ENCODE assay signal across 27 cellular contexts in the genomic region with DNA sequence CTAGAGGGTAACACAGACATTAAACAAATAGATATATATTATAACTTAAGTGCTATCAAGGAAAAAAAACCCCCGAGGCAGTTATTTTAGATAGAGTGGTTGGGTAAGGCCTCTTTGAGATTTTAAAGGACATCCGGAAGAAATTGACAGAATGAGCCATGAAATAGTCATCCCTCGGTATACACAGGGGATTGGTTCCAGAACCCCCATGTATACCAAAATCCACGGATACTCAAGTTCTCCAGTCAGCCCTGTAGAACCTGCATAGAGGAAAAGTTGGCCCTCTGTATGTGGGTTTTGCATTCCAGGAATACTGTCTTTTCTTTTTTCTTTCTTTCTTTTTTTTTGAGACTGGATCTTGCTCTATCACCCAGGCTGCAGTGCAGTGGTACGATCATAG. TPM values are rescaled to one million over a fixed set of nuclear protein-coding genes. Genes with fewer than 3 reads are reported as not detected.
"Had no signal": no experiment of that assay in that cellular context is flagged by ENCODE, and none has a peak within 500 bp of the region (broad histone marks: within the 10 kb centered on the region; RNA-seq: fewer than 3 reads in every experiment).

No MANE protein-coding gene starts in this region.

- H3K4me3 Mint-ChIP-seq: activated CD4-positive, alpha-beta memory T cell treated with anti-CD3 and anti-CD28 coated beads, Interleukin-2, amount 10 ng/mL, durations not matched to agents 7 days and 5 days had no signal

- FAIRE-seq: bronchial epithelial cell, TTC549 had no signal

- H3K27ac Mint-ChIP-seq: activated CD4-positive, alpha-beta memory T cell treated with anti-CD3 and anti-CD28 coated beads, Interleukin-2, amount 10 ng/mL, durations not matched to agents 7 days and 5 days; activated CD4-positive, alpha-beta T cell treated with anti-CD3 and anti-CD28 coated beads for 36 hours; activated naive CD8-positive, alpha-beta T cell treated with anti-CD3 and anti-CD28 coated beads, Interleukin-2, amount 50 U/mL, for 24 hours had no signal

- H3K36me3 ChIP-seq: ascending aorta, Peyer's patch had no signal

- H3K27ac ChIP-seq: ascending aorta, body of pancreas, Peyer's patch had no signal

- H3K9me3 ChIP-seq: body of pancreas, Peyer's patch had no signal

- H3K27me3 Mint-ChIP-seq: activated CD4-positive, alpha-beta memory T cell treated with anti-CD3 and anti-CD28 coated beads, Interleukin-2, amount 10 ng/mL, durations not matched to agents 7 days and 5 days; activated CD4-positive, alpha-beta T cell treated with anti-CD3 and anti-CD28 coated beads for 36 hours; activated naive CD8-positive, alpha-beta T cell treated with anti-CD3 and anti-CD28 coated beads, Interleukin-2, amount 50 U/mL, for 24 hours had no signal

- H3K4me3 ChIP-seq: ascending aorta, body of pancreas, Peyer's patch had no signal

- ATAC-seq: activated CD4-positive, alpha-beta T cell treated with anti-CD3 and anti-CD28 coated beads for 36 hours; activated naive CD8-positive, alpha-beta T cell treated with anti-CD3 and anti-CD28 coated beads, Interleukin-2, amount 50 U/mL, for 24 hours; body of pancreas had no signal

- H3K27me3 ChIP-seq: ascending aorta, body of pancreas, Peyer's patch had no signal

- DNase-seq: activated CD4-positive, alpha-beta memory T cell treated with anti-CD3 and anti-CD28 coated beads, Interleukin-2, amount 10 ng/mL, durations not matched to agents 7 days and 5 days; activated CD4-positive, alpha-beta T cell treated with anti-CD3 and anti-CD28 coated beads for 36 hours; activated CD4-positive, alpha-beta T cell treated with anti-CD3 and anti-CD28 coated beads, Interleukin-2, amount 50 U/mL, for 1 hour; activated naive CD4-positive, alpha-beta T cell treated with anti-CD3 and anti-CD28 coated beads, Interleukin-2, amount 50 U/mL, for 16 hours; activated naive CD8-positive, alpha-beta T cell treated with anti-CD3 and anti-CD28 coated beads, Interleukin-2, amount 50 U/mL, for 24 hours; activated T-cell treated with anti-CD3 and anti-CD28 coated beads for 4 hours; amniotic stem cell; body of pancreas; central memory CD4-positive, alpha-beta T cell; Karpas-422; MM.1S; NCI-H1105; NCI-H1436; NCI-H187; NCI-H2081; NCI-H510A treated with DMSO at 0.1 percent for 48 hours; NCI-H69; NK-92 treated with Interleukin-12 subunit alpha and Interleukin-12 subunit beta, amount 100 ng/mL, for 24 hours; OCI-M1; Peyer's patch; SHP77 treated with DMSO at 0.1 percent for 48 hours; T-helper 2 cell; T1000 had no signal

RNA-seq across cellular contexts. Expression of a gene that starts 2.0 kb away (rescaled TPM):
- total RNA-seq: ascending aorta had no signal

RNA-seq across cellular contexts. Expression of a gene that starts 15.9 kb away (rescaled TPM):
- total RNA-seq: SK-MEL-5 had no signal
